In the genomic region with DNA sequence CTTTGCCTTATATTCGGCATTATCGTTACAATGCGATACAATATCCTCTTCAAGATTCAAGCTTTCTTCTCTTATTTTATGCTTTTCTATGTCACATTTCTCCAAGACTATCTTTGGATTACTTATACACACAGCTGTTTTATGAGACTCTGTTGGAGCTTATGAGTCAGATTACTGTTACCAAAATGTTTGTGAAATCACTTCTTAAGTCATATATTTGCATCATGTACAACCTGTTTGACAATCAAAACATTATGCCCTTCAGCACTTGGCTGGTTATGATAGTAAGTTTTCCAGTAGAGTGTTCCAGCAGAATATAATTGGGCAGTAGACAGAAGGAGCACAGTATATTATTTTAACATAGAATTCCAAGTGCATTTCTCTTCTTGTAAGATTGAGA, we compare ENCODE assay signal across 1 cellular context.
TF ChIP-seq lines count a peak whose summit lies in the region.

No MANE protein-coding gene starts in this region.

TF ChIP-seq in IMR-90, 13 proteins besides CTCF, POLR2A, EP300 and RAD21 (continued from another document):
- TF ChIP-seq ELK1 (IDR thresholded peaks at IDR 0.05; ENCODE audit: borderline replicate concordance, low read depth, low read length) (no peak), RFX5 (IDR thresholded peaks at IDR 0.05; ENCODE audit: low read depth, low read length) (no peak), USF2 (IDR thresholded peaks at IDR 0.05; ENCODE audit: low read depth, low read length) (no peak), CEBPB (IDR thresholded peaks at IDR 0.05; ENCODE audit: low read depth, low read length) (no peak), FOS (IDR thresholded peaks at IDR 0.05; ENCODE audit: low read depth, low read length) (no peak), NFE2L2 (IDR thresholded peaks at IDR 0.05; ENCODE audit: low read depth, low read length) (no peak)
